In the genomic region with DNA sequence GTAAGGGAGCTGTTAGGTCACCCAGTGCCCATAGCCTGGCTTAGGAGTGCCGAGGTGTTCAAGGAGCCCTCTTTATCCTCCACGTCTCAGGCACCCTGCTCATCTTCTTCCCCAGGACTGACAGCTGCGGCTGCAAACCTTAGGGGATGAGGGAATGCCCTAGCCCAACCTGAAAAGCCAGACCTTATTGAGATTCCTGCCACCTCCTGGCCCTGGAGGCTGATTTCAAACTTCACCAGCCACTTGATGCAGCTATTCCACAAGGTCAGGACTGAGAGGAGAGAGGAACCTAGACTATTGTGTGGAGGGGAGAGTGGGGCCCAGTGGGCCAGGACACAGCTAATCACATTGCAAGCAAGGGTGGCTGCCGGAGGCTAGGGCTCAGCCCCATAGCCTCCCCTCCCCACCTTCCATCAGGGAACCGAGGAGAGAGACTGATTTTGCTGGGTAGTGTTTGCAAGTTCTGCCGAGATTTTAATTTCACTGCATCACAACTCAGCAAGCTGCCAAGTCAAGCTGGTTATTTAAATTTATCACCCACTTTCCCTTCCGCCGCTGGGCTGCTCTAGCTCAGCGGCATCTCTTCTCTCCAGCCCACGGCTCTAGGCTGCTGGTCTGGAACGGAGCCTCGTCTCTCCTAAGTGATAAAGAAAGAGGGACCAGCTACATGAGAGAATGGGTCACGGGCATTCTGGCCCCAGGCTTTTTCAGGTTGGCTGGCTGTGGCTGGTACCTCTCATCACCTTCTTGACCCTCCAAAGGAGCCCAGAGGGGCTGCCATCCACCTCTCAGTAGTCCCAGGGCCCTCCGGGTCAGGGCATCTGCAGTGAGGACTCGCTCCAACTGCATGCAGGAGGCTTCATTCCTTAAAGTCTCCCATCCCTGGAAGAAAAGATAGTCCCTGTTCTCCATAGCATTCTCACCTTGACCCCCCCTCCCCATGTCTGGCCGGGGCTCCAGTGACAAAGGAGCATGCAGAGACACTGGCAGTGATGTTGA, we compare ENCODE assay signal across 17 cellular contexts.
"Had no signal": no experiment of that assay in that cellular context is flagged by ENCODE, and none has a peak within 500 bp of the region (broad histone marks: within the 10 kb centered on the region; RNA-seq: fewer than 3 reads in every experiment).

No MANE protein-coding gene starts in this region.

- H3K4me3 Mint-ChIP-seq: effector memory CD8-positive, alpha-beta T cell; naive B cell; nephron had no signal

- H3K4me1 ChIP-seq: esophagus muscularis mucosa, gastrocnemius medialis, left ventricle myocardium inferior, lower lobe of right lung, right atrium auricular region, sigmoid colon, stomach had no signal

- H3K4me1 Mint-ChIP-seq: nephron had no signal

- H3K27ac ChIP-seq: epithelial cell of prostate, esophagus muscularis mucosa, gastrocnemius medialis, left ventricle myocardium inferior, lower lobe of right lung, right atrium auricular region, sigmoid colon, skin epidermis, stomach had no signal

- H3K4me3 ChIP-seq: esophagus muscularis mucosa, gastrocnemius medialis, left ventricle myocardium inferior, lower lobe of right lung, right atrium auricular region, sigmoid colon, skin epidermis, stomach had no signal

- H3K9me3 ChIP-seq: esophagus muscularis mucosa, gastrocnemius medialis, left ventricle myocardium inferior, lower lobe of right lung, right atrium auricular region, sigmoid colon, stomach had no signal

- ATAC-seq: effector memory CD8-positive, alpha-beta T cell; gastrocnemius medialis; left cardiac atrium; lower lobe of right lung had no signal

- H3K27me3 ChIP-seq: right atrium auricular region had no signal

- H3K9me3 Mint-ChIP-seq: effector memory CD8-positive, alpha-beta T cell; nephron had no signal

- H3K36me3 ChIP-seq: esophagus muscularis mucosa, gastrocnemius medialis, left ventricle myocardium inferior, lower lobe of right lung, right atrium auricular region, sigmoid colon, stomach had no signal

- H3K36me3 Mint-ChIP-seq: naive B cell had no signal

- DNase-seq: effector memory CD8-positive, alpha-beta T cell; gastrocnemius medialis; left cardiac atrium; left ventricle myocardium inferior; lower lobe of right lung; mesenchymal stem cell; naive B cell; sigmoid colon; stimulated activated CD4-positive, alpha-beta T cell treated with anti-CD3 and anti-CD28 coated beads, Interleukin-12 subunit alpha, Interleukin-12 subunit beta, amount 100 ng/mL, for 4 hours; stimulated activated naive CD4-positive, alpha-beta T cell; stomach; trophoblast cell had no signal

- H3K27ac Mint-ChIP-seq: effector memory CD8-positive, alpha-beta T cell; nephron had no signal
